Comparison of ENCODE assay signal across 1 cellular context in the genomic region with DNA sequence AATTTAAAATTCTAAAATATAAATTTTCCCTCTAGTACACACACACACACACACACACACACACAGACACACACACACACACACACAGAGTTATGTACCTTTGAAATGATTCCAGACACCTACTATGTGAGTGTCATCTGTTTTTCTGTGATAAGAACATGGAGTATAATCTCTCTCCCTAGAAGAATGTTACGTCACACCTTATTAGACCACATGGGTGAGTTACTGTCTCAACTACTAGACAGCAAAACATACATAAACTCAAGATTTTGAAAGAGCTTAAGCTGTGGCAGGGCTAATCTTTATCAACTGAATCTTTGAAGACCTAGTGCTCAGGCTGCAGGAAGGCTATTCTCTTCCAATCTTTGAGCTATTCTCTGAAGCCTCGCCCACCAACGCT.
TF ChIP-seq lines count a peak whose summit lies in the region.

No MANE protein-coding gene starts in this region.

TF ChIP-seq in K562, 482 proteins besides CTCF, POLR2A, EP300 and RAD21 (continued from another document and continues in another):
- peak; percentile 25; the same call in 1 of the 2 replicates for TF ChIP-seq CEBPG (CRISPR knock-in tag; IDR thresholded peaks at IDR 0.05)
- peak in 1 of 2 experiments; percentile 66; a peak in 1 of 4 replicates for TF ChIP-seq CEBPG (tag; conservative IDR thresholded peaks at IDR 0.05 in 1 of 2, IDR thresholded peaks at IDR 0.05 in 1 of 2)
- TF ChIP-seq, protein P1, sequence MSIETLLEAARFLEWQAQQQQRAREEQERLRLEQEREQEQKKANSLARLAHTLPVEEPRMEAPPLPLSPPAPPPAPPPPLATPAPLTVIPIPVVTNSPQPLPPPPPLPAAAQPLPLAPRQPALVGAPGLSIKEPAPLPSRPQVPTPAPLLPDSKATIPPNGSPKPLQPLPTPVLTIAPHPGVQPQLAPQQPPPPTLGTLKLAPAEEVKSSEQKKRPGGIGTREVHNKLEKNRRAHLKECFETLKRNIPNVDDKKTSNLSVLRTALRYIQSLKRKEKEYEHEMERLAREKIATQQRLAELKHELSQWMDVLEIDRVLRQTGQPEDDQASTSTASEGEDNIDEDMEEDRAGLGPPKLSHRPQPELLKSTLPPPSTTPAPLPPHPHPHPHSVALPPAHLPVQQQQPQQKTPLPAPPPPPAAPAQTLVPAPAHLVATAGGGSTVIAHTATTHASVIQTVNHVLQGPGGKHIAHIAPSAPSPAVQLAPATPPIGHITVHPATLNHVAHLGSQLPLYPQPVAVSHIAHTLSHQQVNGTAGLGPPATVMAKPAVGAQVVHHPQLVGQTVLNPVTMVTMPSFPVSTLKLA (conservative IDR thresholded peaks at IDR 0.05) = 0 out of 4 replicates have a peak, but pooled peaks of 1 of the 2 experiments have one; percentile 27
- no peak for TF ChIP-seq KLF13 (tag; IDR thresholded peaks at IDR 0.05; ENCODE audit: borderline replicate concordance, low read depth)
- TF ChIP-seq, protein P2, sequence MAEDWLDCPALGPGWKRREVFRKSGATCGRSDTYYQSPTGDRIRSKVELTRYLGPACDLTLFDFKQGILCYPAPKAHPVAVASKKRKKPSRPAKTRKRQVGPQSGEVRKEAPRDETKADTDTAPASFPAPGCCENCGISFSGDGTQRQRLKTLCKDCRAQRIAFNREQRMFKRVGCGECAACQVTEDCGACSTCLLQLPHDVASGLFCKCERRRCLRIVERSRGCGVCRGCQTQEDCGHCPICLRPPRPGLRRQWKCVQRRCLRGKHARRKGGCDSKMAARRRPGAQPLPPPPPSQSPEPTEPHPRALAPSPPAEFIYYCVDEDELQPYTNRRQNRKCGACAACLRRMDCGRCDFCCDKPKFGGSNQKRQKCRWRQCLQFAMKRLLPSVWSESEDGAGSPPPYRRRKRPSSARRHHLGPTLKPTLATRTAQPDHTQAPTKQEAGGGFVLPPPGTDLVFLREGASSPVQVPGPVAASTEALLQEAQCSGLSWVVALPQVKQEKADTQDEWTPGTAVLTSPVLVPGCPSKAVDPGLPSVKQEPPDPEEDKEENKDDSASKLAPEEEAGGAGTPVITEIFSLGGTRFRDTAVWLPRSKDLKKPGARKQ (CRISPR knock-in tag; IDR thresholded peaks at IDR 0.05) = no peak
- TF ChIP-seq CC2D1A (IDR thresholded peaks at IDR 0.05) = 0 out of 2 replicates have a peak, but pooled peaks have one; percentile 13
- TF ChIP-seq TEAD4 (IDR thresholded peaks at IDR 0.05; ENCODE audit: low read length) = peak; percentile 78
- no peak for TF ChIP-seq TEAD4 (CRISPR knock-in tag; IDR thresholded peaks at IDR 0.05; ENCODE audit: borderline replicate concordance)
- TF ChIP-seq, protein P3, sequence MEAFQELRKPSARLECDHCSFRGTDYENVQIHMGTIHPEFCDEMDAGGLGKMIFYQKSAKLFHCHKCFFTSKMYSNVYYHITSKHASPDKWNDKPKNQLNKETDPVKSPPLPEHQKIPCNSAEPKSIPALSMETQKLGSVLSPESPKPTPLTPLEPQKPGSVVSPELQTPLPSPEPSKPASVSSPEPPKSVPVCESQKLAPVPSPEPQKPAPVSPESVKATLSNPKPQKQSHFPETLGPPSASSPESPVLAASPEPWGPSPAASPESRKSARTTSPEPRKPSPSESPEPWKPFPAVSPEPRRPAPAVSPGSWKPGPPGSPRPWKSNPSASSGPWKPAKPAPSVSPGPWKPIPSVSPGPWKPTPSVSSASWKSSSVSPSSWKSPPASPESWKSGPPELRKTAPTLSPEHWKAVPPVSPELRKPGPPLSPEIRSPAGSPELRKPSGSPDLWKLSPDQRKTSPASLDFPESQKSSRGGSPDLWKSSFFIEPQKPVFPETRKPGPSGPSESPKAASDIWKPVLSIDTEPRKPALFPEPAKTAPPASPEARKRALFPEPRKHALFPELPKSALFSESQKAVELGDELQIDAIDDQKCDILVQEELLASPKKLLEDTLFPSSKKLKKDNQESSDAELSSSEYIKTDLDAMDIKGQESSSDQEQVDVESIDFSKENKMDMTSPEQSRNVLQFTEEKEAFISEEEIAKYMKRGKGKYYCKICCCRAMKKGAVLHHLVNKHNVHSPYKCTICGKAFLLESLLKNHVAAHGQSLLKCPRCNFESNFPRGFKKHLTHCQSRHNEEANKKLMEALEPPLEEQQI (IDR thresholded peaks at IDR 0.05) = peak; percentile 63; the same call in 1 of the 2 replicates
- TF ChIP-seq ZNF696 (CRISPR knock-in tag; conservative IDR thresholded peaks at IDR 0.05) = no peak
- TF ChIP-seq, protein P4, sequence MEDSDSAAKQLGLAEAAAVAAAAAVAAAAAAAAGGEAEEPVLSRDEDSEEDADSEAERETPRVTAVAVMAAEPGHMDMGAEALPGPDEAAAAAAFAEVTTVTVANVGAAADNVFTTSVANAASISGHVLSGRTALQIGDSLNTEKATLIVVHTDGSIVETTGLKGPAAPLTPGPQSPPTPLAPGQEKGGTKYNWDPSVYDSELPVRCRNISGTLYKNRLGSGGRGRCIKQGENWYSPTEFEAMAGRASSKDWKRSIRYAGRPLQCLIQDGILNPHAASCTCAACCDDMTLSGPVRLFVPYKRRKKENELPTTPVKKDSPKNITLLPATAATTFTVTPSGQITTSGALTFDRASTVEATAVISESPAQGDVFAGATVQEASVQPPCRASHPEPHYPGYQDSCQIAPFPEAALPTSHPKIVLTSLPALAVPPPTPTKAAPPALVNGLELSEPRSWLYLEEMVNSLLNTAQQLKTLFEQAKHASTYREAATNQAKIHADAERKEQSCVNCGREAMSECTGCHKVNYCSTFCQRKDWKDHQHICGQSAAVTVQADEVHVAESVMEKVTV (CRISPR knock-in tag; IDR thresholded peaks at IDR 0.05) = peak; percentile 60
- TF ChIP-seq RNF2 (IDR thresholded peaks at IDR 0.05) = no peak
- TF ChIP-seq SMAD4 (CRISPR knock-in tag; conservative IDR thresholded peaks at IDR 0.05) = peak; percentile 82
- peak; percentile 70 for TF ChIP-seq NFIC (IDR thresholded peaks at IDR 0.05)
- peak; percentile 79 for TF ChIP-seq TAL1 (IDR thresholded peaks at IDR 0.05)
- TF ChIP-seq DPF2 (IDR thresholded peaks at IDR 0.05) = peak; percentile 49; the same call in 1 of the 2 replicates
- no peak for TF ChIP-seq ZNF146 (CRISPR knock-in tag; IDR thresholded peaks at IDR 0.05; ENCODE audit: unreplicated experiment)
- no peak for TF ChIP-seq ZNF764 (CRISPR knock-in tag; IDR thresholded peaks at IDR 0.05; ENCODE audit: low read depth)
- peak; percentile 41; the same call in 1 of the 2 replicates for TF ChIP-seq SMARCC2 (IDR thresholded peaks at IDR 0.05; ENCODE audit: low read depth)
- TF ChIP-seq PHF21A (IDR thresholded peaks at IDR 0.05; ENCODE audit: borderline replicate concordance, low read depth) = no peak
- TF ChIP-seq ESRRB (CRISPR knock-in tag; IDR thresholded peaks at IDR 0.05; ENCODE audit: borderline replicate concordance) = no peak
- peak; percentile 89 for TF ChIP-seq ARID1B (IDR thresholded peaks at IDR 0.05)
- peak; percentile 73; the same call in 1 of the 2 replicates for TF ChIP-seq SMARCE1 (IDR thresholded peaks at IDR 0.05)
- peak; percentile 66 for TF ChIP-seq MTA2 (IDR thresholded peaks at IDR 0.05; ENCODE audit: low read depth)
- TF ChIP-seq CREM (IDR thresholded peaks at IDR 0.05; ENCODE audit: low read depth) = peak; percentile 55; the same call in 1 of the 2 replicates
- TF ChIP-seq NFIX (CRISPR knock-in tag; IDR thresholded peaks at IDR 0.05; ENCODE audit: low read depth) = no peak
- TF ChIP-seq, protein P5, sequence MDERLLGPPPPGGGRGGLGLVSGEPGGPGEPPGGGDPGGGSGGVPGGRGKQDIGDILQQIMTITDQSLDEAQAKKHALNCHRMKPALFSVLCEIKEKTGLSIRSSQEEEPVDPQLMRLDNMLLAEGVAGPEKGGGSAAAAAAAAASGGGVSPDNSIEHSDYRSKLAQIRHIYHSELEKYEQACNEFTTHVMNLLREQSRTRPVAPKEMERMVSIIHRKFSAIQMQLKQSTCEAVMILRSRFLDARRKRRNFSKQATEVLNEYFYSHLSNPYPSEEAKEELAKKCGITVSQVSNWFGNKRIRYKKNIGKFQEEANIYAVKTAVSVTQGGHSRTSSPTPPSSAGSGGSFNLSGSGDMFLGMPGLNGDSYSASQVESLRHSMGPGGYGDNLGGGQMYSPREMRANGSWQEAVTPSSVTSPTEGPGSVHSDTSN (CRISPR knock-in tag; IDR thresholded peaks at IDR 0.05; ENCODE audit: low read depth) = no peak
- TF ChIP-seq, protein P5 (tag; conservative IDR thresholded peaks at IDR 0.05; ENCODE audit: low read depth) = peak; percentile 71
- TF ChIP-seq, protein P6, sequence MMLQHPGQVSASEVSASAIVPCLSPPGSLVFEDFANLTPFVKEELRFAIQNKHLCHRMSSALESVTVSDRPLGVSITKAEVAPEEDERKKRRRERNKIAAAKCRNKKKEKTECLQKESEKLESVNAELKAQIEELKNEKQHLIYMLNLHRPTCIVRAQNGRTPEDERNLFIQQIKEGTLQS (IDR thresholded peaks at IDR 0.05) = peak; percentile 62
- TF ChIP-seq, protein P6 (CRISPR knock-in tag; conservative IDR thresholded peaks at IDR 0.05) = no peak
- TF ChIP-seq ELF4 (CRISPR knock-in tag; IDR thresholded peaks at IDR 0.05) = peak; percentile 84; the same call in 1 of the 2 replicates
- TF ChIP-seq TRIM24 (IDR thresholded peaks at IDR 0.05) = peak; percentile 57 to 69; a peak in 2 of 4 replicates
- peak; percentile 86 for TF ChIP-seq TCF3 (CRISPR knock-in tag; IDR thresholded peaks at IDR 0.05)
- peak; percentile 78; the same call in 1 of the 2 replicates for TF ChIP-seq MCM3 (IDR thresholded peaks at IDR 0.05)
- peak; percentile 82 for TF ChIP-seq ATF7 (IDR thresholded peaks at IDR 0.05)
- TF ChIP-seq RBM22 (IDR thresholded peaks at IDR 0.05; ENCODE audit: low read depth, low read length, poor library complexity, severe bottlenecking) = no peak
- TF ChIP-seq, protein P7, sequence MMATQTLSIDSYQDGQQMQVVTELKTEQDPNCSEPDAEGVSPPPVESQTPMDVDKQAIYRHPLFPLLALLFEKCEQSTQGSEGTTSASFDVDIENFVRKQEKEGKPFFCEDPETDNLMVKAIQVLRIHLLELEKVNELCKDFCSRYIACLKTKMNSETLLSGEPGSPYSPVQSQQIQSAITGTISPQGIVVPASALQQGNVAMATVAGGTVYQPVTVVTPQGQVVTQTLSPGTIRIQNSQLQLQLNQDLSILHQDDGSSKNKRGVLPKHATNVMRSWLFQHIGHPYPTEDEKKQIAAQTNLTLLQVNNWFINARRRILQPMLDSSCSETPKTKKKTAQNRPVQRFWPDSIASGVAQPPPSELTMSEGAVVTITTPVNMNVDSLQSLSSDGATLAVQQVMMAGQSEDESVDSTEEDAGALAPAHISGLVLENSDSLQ (IDR thresholded peaks at IDR 0.05) = peak; percentile 17; the same call in 1 of the 2 replicates
- no peak for TF ChIP-seq JUND (IDR thresholded peaks at IDR 0.05; ENCODE audit: borderline replicate concordance, low read depth, low read length)
- TF ChIP-seq JUND (tag; IDR thresholded peaks at IDR 0.05; ENCODE audit: borderline replicate concordance, low read depth, low read length) = peak; percentile 10; the same call in 1 of the 3 replicates
- TF ChIP-seq ZEB2 (IDR thresholded peaks at IDR 0.05) = peak; percentile 64; the same call in 1 of the 2 replicates
- peak; percentile 37; the same call in 1 of the 2 replicates for TF ChIP-seq CXXC5 (CRISPR knock-in tag; IDR thresholded peaks at IDR 0.05)
